In the genomic region with DNA sequence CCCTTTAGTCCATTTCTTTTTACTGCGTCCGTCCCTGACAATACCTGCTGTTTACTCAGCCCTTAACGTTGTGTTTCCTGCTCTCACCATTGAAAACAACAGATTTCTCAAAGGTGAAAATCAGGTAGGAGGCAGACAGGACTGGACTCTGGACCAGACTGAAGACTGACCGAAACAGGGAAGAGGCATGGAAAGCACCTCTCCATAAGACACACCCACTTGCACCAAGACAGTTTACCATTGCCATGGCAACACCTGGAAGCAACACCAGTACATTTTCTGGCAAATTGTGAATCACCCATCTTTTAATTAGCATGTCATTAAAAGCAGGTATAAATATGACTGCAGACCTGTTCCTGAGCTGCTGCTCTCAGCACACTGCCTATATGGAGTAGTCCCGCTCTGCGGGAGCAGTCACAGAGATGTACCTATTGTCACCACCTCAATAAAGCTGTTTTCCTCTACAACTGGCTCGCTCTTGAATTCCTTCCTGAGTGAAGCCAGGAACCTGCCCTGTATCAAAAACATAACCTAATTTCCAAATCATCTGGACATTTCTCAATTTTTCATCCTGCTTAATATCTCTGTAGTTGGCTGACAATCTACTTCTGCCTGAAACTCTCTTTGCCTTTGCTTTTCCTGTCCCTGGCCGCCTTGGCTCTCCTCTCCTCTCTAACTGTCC, we compare ENCODE assay signal across 26 cellular contexts.
DNase-seq lines count a peak whose midpoint lies in the region; ATAC-seq lines count a peak whose summit lies in the region.
"Had no signal": no experiment of that assay in that cellular context is flagged by ENCODE, and none has a peak within 500 bp of the region (broad histone marks: within the 10 kb centered on the region; RNA-seq: fewer than 3 reads in every experiment).

No MANE protein-coding gene starts in this region.

- no peak overlapping the region for H3K23ac ChIP-seq in mesendoderm (ENCODE audit: low read length)

- H3K9me3 ChIP-seq in endocrine pancreas (ENCODE audit: control insufficient read depth, low read length) (no peaks in the 10 kb centered on the region), aorta (ENCODE audit: control insufficient read depth, low read length) (peaks cover 2% of the 10 kb centered on the region)
- H3K9me3 ChIP-seq: thoracic aorta, vagina had no signal

- ATAC-seq in HG03280 (IDR thresholded peaks at IDR 0.05; ENCODE audit: unreplicated experiment) (no peak), aorta (ENCODE audit: low FRiP score) (no peak)

- no peak overlapping the region for H2BK15ac ChIP-seq in mesendoderm (replicated peaks; ENCODE audit: low read depth)

- peak overlapping the region; percentile 55 for H3K4me3 ChIP-seq in endocrine pancreas (ENCODE audit: control insufficient read depth, insufficient read depth, low read length)
- no peak overlapping the region for H3K4me3 ChIP-seq in mesendoderm (ENCODE audit: low read length)
- H3K4me3 ChIP-seq in aorta (ENCODE audit: low read length in 2 of 2), result no peak overlapping the region
- H3K4me3 ChIP-seq: coronary artery, thoracic aorta, vagina had no signal

- no peak overlapping the region for H3K4me2 ChIP-seq in mesendoderm (ENCODE audit: low read length)

- H3K4ac ChIP-seq in mesendoderm (ENCODE audit: low read depth, low read length), result no peak overlapping the region

- H3K4me1 ChIP-seq in endocrine pancreas (ENCODE audit: control insufficient read depth, insufficient read depth, low read length), result no peaks in the 10 kb centered on the region
- H3K4me1 ChIP-seq in mesendoderm (ENCODE audit: control insufficient read depth, low read depth, low read length), result no peaks in the 10 kb centered on the region
- peaks cover 0 to 4% of the 10 kb centered on the region in 2 donors for H3K4me1 ChIP-seq in aorta (ENCODE audit: control insufficient read depth in 1 of 2, insufficient read depth in 2 of 2, low read length in 2 of 2)

- H3K36me3 ChIP-seq in endocrine pancreas (ENCODE audit: control insufficient read depth, insufficient read depth, low read length) (no peaks in the 10 kb centered on the region), mesendoderm (ENCODE audit: control insufficient read depth, insufficient read depth, low read length) (no peaks in the 10 kb centered on the region), aorta (ENCODE audit: control insufficient read depth in 1 of 2, insufficient read depth in 2 of 2, low read length in 1 of 2) (no peaks in the 10 kb centered on the region)
- H3K36me3 ChIP-seq: thoracic aorta, vagina had no signal

- no peak overlapping the region for H2BK5ac ChIP-seq in mesendoderm (ENCODE audit: low read length)

- intact Hi-C loops in aorta (cut with DNase I), result no loop called here

- DNase-seq in DMS53 (lab: John Stamatoyannopoulos, UW) (peak; percentile 72), M059J (ENCODE audit: low read depth) (peak; percentile 22), mesendoderm (peak; percentile 45), mucosa of gallbladder (ENCODE audit: low spot score) (no peak), aorta (no peak)
- DNase-seq: activated naive CD4-positive, alpha-beta T cell treated with anti-CD3 and anti-CD28 coated beads, Interleukin-2, amount 50 U/mL, for 16 hours; amygdala; CD4-positive, CD25-positive, alpha-beta regulatory T cell; endodermal cell; HFFc6; kidney; MM.1S; naive B cell; NCI-H1436; occipital lobe; OCI-M1; retina; stimulated activated CD4-positive, alpha-beta T cell treated with anti-CD3 and anti-CD28 coated beads, Interleukin-4, amount 100 ng/mL, for 24 hours; stimulated activated naive CD4-positive, alpha-beta T cell treated with Interleukin-2 at 50 U/mL for 16 hours; SW 1271; T1000 had no signal

- H3K79me2 ChIP-seq in mesendoderm (ENCODE audit: control insufficient read depth, insufficient read depth, low read length), result no peaks in the 10 kb centered on the region

- H3K56ac ChIP-seq in mesendoderm (ENCODE audit: low read length), result no peak overlapping the region

- no peaks in the 10 kb centered on the region for H3K79me1 ChIP-seq in mesendoderm (ENCODE audit: low read length)

- H4K8ac ChIP-seq in mesendoderm (ENCODE audit: low read depth, low read length), result no peak overlapping the region

- no CpG with 5 or more reads among the region's 8 CpGs for WGBS in mesendoderm (ENCODE audit: extremely low coverage, insufficient coverage, low lambda C conversion rate)
- 92 to 94% methylated on average over 8 of the region's 8 CpGs for WGBS in aorta, 2 donors

- H3K27me3 ChIP-seq in endocrine pancreas (ENCODE audit: control insufficient read depth, insufficient read depth, low read length), result no peaks in the 10 kb centered on the region
- no peaks in the 10 kb centered on the region for H3K27me3 ChIP-seq in mesendoderm (ENCODE audit: insufficient read depth, low read length, poor library complexity)
- H3K27me3 ChIP-seq in aorta (ENCODE audit: control insufficient read depth in 1 of 2, insufficient read depth in 2 of 2, low read length in 1 of 2), result no peaks in the 10 kb centered on the region
- H3K27me3 ChIP-seq: vagina had no signal

- no peak overlapping the region for H2BK120ac ChIP-seq in mesendoderm (ENCODE audit: low read depth, low read length)

- H3K9ac ChIP-seq in endocrine pancreas (ENCODE audit: control insufficient read depth, insufficient read depth, low read length) (no peak overlapping the region), mesendoderm (ENCODE audit: low read length) (no peak overlapping the region)

- no peak overlapping the region for H2AK5ac ChIP-seq in mesendoderm (ENCODE audit: low read length)

- no peak overlapping the region for H4K5ac ChIP-seq in mesendoderm (ENCODE audit: low read length)

- H3K27ac ChIP-seq in mesendoderm (ENCODE audit: low read depth, low read length), result no peak overlapping the region
- H3K27ac ChIP-seq in aorta (ENCODE audit: low read depth in 1 of 2, low read length in 2 of 2), result no peak overlapping the region
- H3K27ac ChIP-seq: coronary artery, thoracic aorta, vagina had no signal

- H3K18ac ChIP-seq in mesendoderm (ENCODE audit: low read length), result no peak overlapping the region

Comparison
In these comparisons a context has a peak if more than half of its experiments do, and no peak if none do; other contexts are left out.
1. DNase-seq: peak in DMS53 (single experiment), M059J (single experiment) and mesendoderm (single experiment); none in mucosa of gallbladder (single experiment) and aorta (0 of 2).